ENCODE assay signal across 20 cellular contexts in genomic region chr12:58455146-58455545, GRCh38.
"Had no signal": no experiment of that assay in that cellular context is flagged by ENCODE, and none has a peak within 500 bp of the region (broad histone marks: within the 10 kb centered on the region; RNA-seq: fewer than 3 reads in every experiment).

No MANE protein-coding gene starts in this region.

- H3K9me3 ChIP-seq: prostate gland, stomach had no signal

- H3K36me3 ChIP-seq: cardiac muscle cell, prostate gland, stomach had no signal

- H3K4me1 ChIP-seq: prostate gland had no signal

- DNase-seq: activated CD4-positive, alpha-beta T cell treated with anti-CD3 and anti-CD28 coated beads, Interleukin-2, amount 50 U/mL, for 1 hour; activated CD8-positive, alpha-beta memory T cell treated with anti-CD3 and anti-CD28 coated beads, Interleukin-2, amount 50 U/mL, for 4 hours; activated naive CD4-positive, alpha-beta T cell treated with anti-CD3 and anti-CD28 coated beads for 36 hours; activated T-cell treated with anti-CD3 and anti-CD28 coated beads, Interleukin-2, amount 50 U/mL, for 4 hours; aorta; effector memory CD8-positive, alpha-beta T cell; foreskin melanocyte; glutamatergic neuron; hippocampal formation; nucleus accumbens; right cardiac atrium; small intestine; stimulated activated CD4-positive, alpha-beta T cell treated with anti-CD3 and anti-CD28 coated beads, Interleukin-15, amount 100 ng/mL, for 24 hours; stimulated activated CD4-positive, alpha-beta T cell treated with anti-CD3 and anti-CD28 coated beads, Interleukin-2, amount 100 ng/mL, for 48 hours; stomach; T-helper 1 cell; T-helper 9 cell had no signal

- H3K27ac ChIP-seq: cardiac muscle cell, prostate gland, stomach had no signal

- H3K4me3 ChIP-seq: cardiac muscle cell, lung, prostate gland, stomach had no signal

- H3K27me3 ChIP-seq: cardiac muscle cell, stomach had no signal
